In genomic region chr3:147945968-147946519, GRCh38 we compare ENCODE assay signal across 8 cellular contexts.
DNase-seq lines count a peak whose midpoint lies in the region; ATAC-seq lines count a peak whose summit lies in the region.

No MANE protein-coding gene starts in this region.

- peak overlapping the region; percentile 33 to 52 for H3K4me3 ChIP-seq in duodenal mucosa (ENCODE audit: low read depth in 1 of 2, low read length in 2 of 2)

- H3K27ac ChIP-seq in duodenal mucosa (ENCODE audit: low read depth, low read length): no peak overlapping the region

- H3K9me3 ChIP-seq in duodenal mucosa (ENCODE audit: control insufficient read depth in 1 of 2, low read length in 2 of 2): no peaks in the 10 kb centered on the region

- no peaks in the 10 kb centered on the region for H3K27me3 ChIP-seq in duodenal mucosa (ENCODE audit: control insufficient read depth in 1 of 2, insufficient read depth in 2 of 2, low read length in 2 of 2)

- no peaks in the 10 kb centered on the region for H3K36me3 ChIP-seq in duodenal mucosa (ENCODE audit: control insufficient read depth in 1 of 2, insufficient read depth in 2 of 2, low read length in 2 of 2)

- H3K9ac ChIP-seq in duodenal mucosa (ENCODE audit: low read depth in 1 of 2, low read length in 2 of 2): no peak overlapping the region

- no peak for ATAC-seq in GM21576 (IDR thresholded peaks at IDR 0.05; ENCODE audit: unreplicated experiment)

- DNase-seq in GM04503 (ENCODE audit: low read depth): peak; percentile 70
- peak; percentile 90 for DNase-seq in HCEC 1CT
- peak; percentile 10 to 12 for DNase-seq in NOMO-1 (lab: John Stamatoyannopoulos, UW; ENCODE audit: unreplicated experiment in 2 of 2)
- peak; percentile 70 for DNase-seq in midbrain (lab: John Stamatoyannopoulos, UW)
- DNase-seq in activated T-cell treated with anti-CD3 and anti-CD28 coated beads, Interleukin-2, amount 50 U/mL, for 1 hour: no peak
- DNase-seq in occipital lobe (lab: John Stamatoyannopoulos, UW): no peak

- H3K4me1 ChIP-seq in duodenal mucosa (ENCODE audit: control insufficient read depth in 1 of 2, insufficient read depth in 2 of 2, low read length in 2 of 2): no peaks in the 10 kb centered on the region

Comparison
In these comparisons a context has a peak if more than half of its experiments do, and no peak if none do; other contexts are left out.
1. DNase-seq: peak in GM04503 (single experiment), HCEC 1CT (single experiment), NOMO-1 (2 of 2) and midbrain (single experiment); none in activated T-cell treated with anti-CD3 and anti-CD28 coated beads, Interleukin-2, amount 50 U/mL, for 1 hour (single experiment) and occipital lobe (single experiment).